In the genomic region with DNA sequence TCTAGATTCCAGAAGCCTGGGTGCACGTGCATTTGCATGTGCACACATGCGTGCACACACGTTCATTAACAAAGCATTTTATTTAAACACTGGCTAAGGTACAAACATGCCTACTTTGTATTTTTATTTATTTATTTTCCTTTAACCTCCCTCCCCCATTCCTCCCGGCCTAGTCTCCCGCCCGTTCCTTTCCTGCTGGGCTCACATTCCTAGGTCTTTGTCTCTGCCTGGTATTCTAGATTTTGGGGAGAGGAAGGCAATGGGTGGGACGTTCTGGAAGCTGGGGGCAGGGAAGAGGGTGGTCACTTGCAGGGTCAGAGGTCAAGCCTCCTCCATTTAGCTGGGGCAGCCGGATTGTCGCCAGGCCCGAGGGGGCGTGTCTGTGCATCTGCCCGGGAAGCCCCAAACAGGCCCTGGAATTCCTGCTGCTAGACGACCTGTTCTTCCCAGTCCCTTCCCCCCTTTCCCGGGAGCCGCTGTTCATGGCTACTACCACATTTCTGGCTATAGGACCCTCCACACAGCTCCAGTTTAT, we compare ENCODE assay signal across 26 cellular contexts. TPM values are rescaled to one million over a fixed set of nuclear protein-coding genes. Genes with fewer than 3 reads are reported as not detected.
DNase-seq lines count a peak whose midpoint lies in the region; ATAC-seq and TF ChIP-seq lines count a peak whose summit lies in the region.
"Had no signal": no experiment of that assay in that cellular context is flagged by ENCODE, and none has a peak within 500 bp of the region (broad histone marks: within the 10 kb centered on the region; RNA-seq: fewer than 3 reads in every experiment).

No MANE protein-coding gene starts in this region.

- H3K4me3 Mint-ChIP-seq in nephron: peak overlapping the region in 1 of 3 experiments; percentile 20
- no peak overlapping the region for H3K4me3 Mint-ChIP-seq in stimulated activated naive CD8-positive, alpha-beta T cell treated with anti-CD3 and anti-CD28 coated beads, Interleukin-15, amount 100 ng/mL, for 72 hours
- H3K4me3 Mint-ChIP-seq: activated CD4-positive, alpha-beta memory T cell treated with anti-CD3 and anti-CD28 coated beads, Interleukin-2, amount 10 ng/mL, durations not matched to agents 7 days and 5 days; activated naive CD8-positive, alpha-beta T cell treated with anti-CD3 and anti-CD28 coated beads, Interleukin-2, amount 10 ng/mL, durations not matched to agents 7 days and 5 days had no signal

- H3K9me3 Mint-ChIP-seq in nephron: no peaks in the 10 kb centered on the region
- no peaks in the 10 kb centered on the region for H3K9me3 Mint-ChIP-seq in stimulated activated naive CD8-positive, alpha-beta T cell treated with anti-CD3 and anti-CD28 coated beads, Interleukin-15, amount 100 ng/mL, for 72 hours
- H3K9me3 Mint-ChIP-seq: activated CD4-positive, alpha-beta memory T cell treated with anti-CD3 and anti-CD28 coated beads, Interleukin-2, amount 10 ng/mL, durations not matched to agents 7 days and 5 days; activated naive CD8-positive, alpha-beta T cell treated with anti-CD3 and anti-CD28 coated beads, Interleukin-2, amount 10 ng/mL, durations not matched to agents 7 days and 5 days had no signal

- H3K9me3 ChIP-seq in ES-I3 (ENCODE audit: control insufficient read depth, insufficient read depth, low read length) (no peaks in the 10 kb centered on the region), NT2/D1 (ENCODE audit: insufficient read depth, low read length) (no peaks in the 10 kb centered on the region), uterus (no peaks in the 10 kb centered on the region)
- H3K9me3 ChIP-seq: heart left ventricle, Peyer's patch had no signal

- H3K4me3 ChIP-seq in NT2/D1 (ENCODE audit: insufficient read length, low read depth) (peak overlapping the region; percentile 6), uterus (no peak overlapping the region)
- H3K4me3 ChIP-seq: heart left ventricle, Peyer's patch had no signal

- intact Hi-C loops in uterus (cut with DNase I; ENCODE audit: low total_unique reads): no loop called here

- H3K27me3 ChIP-seq in NT2/D1 (ENCODE audit: insufficient read depth, insufficient read length) (no peaks in the 10 kb centered on the region), uterus (no peaks in the 10 kb centered on the region)
- H3K27me3 ChIP-seq: heart left ventricle, Peyer's patch had no signal

- peaks cover 78% of the 10 kb centered on the region for H3K4me1 ChIP-seq in ES-I3 (ENCODE audit: insufficient read depth, low read length)
- peaks cover 23% of the 10 kb centered on the region for H3K4me1 ChIP-seq in NT2/D1 (ENCODE audit: insufficient read depth, insufficient read length)
- H3K4me1 ChIP-seq in uterus: peaks cover 0 to 6% of the 10 kb centered on the region in 2 donors
- H3K4me1 ChIP-seq: Peyer's patch had no signal

- no peak for TF ChIP-seq POLR2A in uterus (IDR thresholded peaks at IDR 0.05)

- H3K27ac Mint-ChIP-seq in nephron: peak overlapping the region; percentile 75 to 86 (median 84)
- no peak overlapping the region for H3K27ac Mint-ChIP-seq in stimulated activated naive CD8-positive, alpha-beta T cell treated with anti-CD3 and anti-CD28 coated beads, Interleukin-15, amount 100 ng/mL, for 72 hours
- H3K27ac Mint-ChIP-seq: activated CD4-positive, alpha-beta memory T cell treated with anti-CD3 and anti-CD28 coated beads, Interleukin-2, amount 10 ng/mL, durations not matched to agents 7 days and 5 days; activated naive CD8-positive, alpha-beta T cell treated with anti-CD3 and anti-CD28 coated beads, Interleukin-2, amount 10 ng/mL, durations not matched to agents 7 days and 5 days had no signal

- ATAC-seq in stimulated activated naive CD8-positive, alpha-beta T cell treated with anti-CD3 and anti-CD28 coated beads, Interleukin-15, amount 100 ng/mL, for 72 hours: no peak
- ATAC-seq in GM18511 (IDR thresholded peaks at IDR 0.05; ENCODE audit: unreplicated experiment): no peak
- ATAC-seq: heart left ventricle had no signal

- H3K36me3 ChIP-seq in ES-I3 (ENCODE audit: insufficient read depth, low read length) (peaks cover 9% of the 10 kb centered on the region; the same call in 1 of the 2 replicates), NT2/D1 (ENCODE audit: insufficient read depth, insufficient read length, low read length) (peaks cover 14% of the 10 kb centered on the region), uterus (no peaks in the 10 kb centered on the region)
- H3K36me3 ChIP-seq: heart left ventricle, Peyer's patch had no signal

- no peak for TF ChIP-seq CTCF in nephron (IDR thresholded peaks at IDR 0.05; ENCODE audit: unreplicated experiment in 3 of 3)
- TF ChIP-seq CTCF in uterus (IDR thresholded peaks at IDR 0.05): no peak

- H3K27ac ChIP-seq in uterus: no peak overlapping the region
- H3K27ac ChIP-seq: heart left ventricle, Peyer's patch had no signal

- peaks cover 68% of the 10 kb centered on the region for H3K4me1 Mint-ChIP-seq in nephron
- no peaks in the 10 kb centered on the region for H3K4me1 Mint-ChIP-seq in stimulated activated naive CD8-positive, alpha-beta T cell treated with anti-CD3 and anti-CD28 coated beads, Interleukin-15, amount 100 ng/mL, for 72 hours
- H3K4me1 Mint-ChIP-seq: activated CD4-positive, alpha-beta memory T cell treated with anti-CD3 and anti-CD28 coated beads, Interleukin-2, amount 10 ng/mL, durations not matched to agents 7 days and 5 days; activated naive CD8-positive, alpha-beta T cell treated with anti-CD3 and anti-CD28 coated beads, Interleukin-2, amount 10 ng/mL, durations not matched to agents 7 days and 5 days had no signal

- DNase-seq in NT2/D1 (ENCODE audit: low read depth, low spot score) (peak; percentile 97), iPS DF 4.7 (ENCODE audit: extremely low read depth, low spot score) (peak; percentile 98), NCI-H345 (lab: John Stamatoyannopoulos, UW) (no peak), uterus (no peak)
- DNase-seq in stimulated activated naive CD8-positive, alpha-beta T cell treated with anti-CD3 and anti-CD28 coated beads, Interleukin-15, amount 100 ng/mL, for 72 hours: no peak
- DNase-seq: ACHN; activated CD4-positive, alpha-beta memory T cell treated with anti-CD3 and anti-CD28 coated beads, Interleukin-2, amount 10 ng/mL, durations not matched to agents 7 days and 5 days; activated CD4-positive, CD25-positive, alpha-beta regulatory T cell treated with anti-CD3 and anti-CD28 coated beads, Interleukin-2, amount 50 U/mL, for 72 hours; activated effector memory CD4-positive, alpha-beta T cell treated with Interleukin-2 at 50 U/mL for 16 hours; activated naive CD8-positive, alpha-beta T cell treated with anti-CD3 and anti-CD28 coated beads, Interleukin-2, amount 10 ng/mL, durations not matched to agents 7 days and 5 days; C1 segment of cervical spinal cord; heart left ventricle; kidney; mammary epithelial cell; NCI-H1417 treated with DMSO at 0.1 percent for 48 hours; NCI-H446; NK-92 treated with Interleukin-12 subunit alpha and Interleukin-12 subunit beta, amount 100 ng/mL, for 24 hours; Peyer's patch; small intestine; stimulated activated CD4-positive, alpha-beta T cell treated with anti-CD3 and anti-CD28 coated beads, Interleukin-1b, Interleukin-23, amount 100 ng/mL, for 48 hours; substantia nigra; T-helper 1 cell had no signal

- H3K9ac ChIP-seq in ES-I3 (ENCODE audit: low read depth, low read length): peak overlapping the region; percentile 33
- H3K9ac ChIP-seq in NT2/D1 (ENCODE audit: insufficient read length, low read depth): peak overlapping the region; percentile 75

- H3K27me3 Mint-ChIP-seq in nephron (ENCODE audit: low read depth): peaks cover 49% of the 10 kb centered on the region
- peaks cover 30% of the 10 kb centered on the region for H3K27me3 Mint-ChIP-seq in stimulated activated naive CD8-positive, alpha-beta T cell treated with anti-CD3 and anti-CD28 coated beads, Interleukin-15, amount 100 ng/mL, for 72 hours

- H3K36me3 Mint-ChIP-seq in nephron (ENCODE audit: low read depth): no peaks in the 10 kb centered on the region
- H3K36me3 Mint-ChIP-seq: activated naive CD8-positive, alpha-beta T cell treated with anti-CD3 and anti-CD28 coated beads, Interleukin-2, amount 10 ng/mL, durations not matched to agents 7 days and 5 days had no signal

RNA-seq across cellular contexts. Expression of gene TRIM71, which starts 51.8 kb away (rescaled TPM):
- total RNA-seq in uterus: under 1 TPM in 1 of 4 donors, not detected in 3; 0.48 TPM
- total RNA-seq: activated CD4-positive, alpha-beta memory T cell treated with anti-CD3 and anti-CD28 coated beads, Interleukin-2, amount 10 ng/mL, durations not matched to agents 7 days and 5 days; activated naive CD8-positive, alpha-beta T cell treated with anti-CD3 and anti-CD28 coated beads, Interleukin-2, amount 10 ng/mL, durations not matched to agents 7 days and 5 days; osteoblast; Peyer's patch had no signal

Comparison
In these comparisons a context has a peak if more than half of its experiments do, and no peak if none do; other contexts are left out.
1. DNase-seq: peak in NT2/D1 (single experiment) and iPS DF 4.7 (single experiment); none in stimulated activated naive CD8-positive, alpha-beta T cell treated with anti-CD3 and anti-CD28 coated beads, Interleukin-15, amount 100 ng/mL, for 72 hours (0 of 2), NCI-H345 (single experiment) and uterus (0 of 2).
2. H3K27ac Mint-ChIP-seq: peak in nephron (3 of 3); none in stimulated activated naive CD8-positive, alpha-beta T cell treated with anti-CD3 and anti-CD28 coated beads, Interleukin-15, amount 100 ng/mL, for 72 hours (0 of 2).